ENCODE assay signal across 1 cellular context in genomic region chr1:160708821-160709220, GRCh38.
TF ChIP-seq lines count a peak whose summit lies in the region.

No MANE protein-coding gene starts in this region.

TF ChIP-seq in HepG2, 621 proteins besides CTCF, POLR2A, EP300 and RAD21 (continued from another document):
- TF ChIP-seq FOXK1 (CRISPR knock-in tag; IDR thresholded peaks at IDR 0.05; ENCODE audit: borderline replicate concordance, low read depth) (no peak), PBX2 (CRISPR knock-in tag; IDR thresholded peaks at IDR 0.05) (no peak), HNF4G (IDR thresholded peaks at IDR 0.05; ENCODE audit: borderline replicate concordance, low read depth, low read length) (no peak), HNF4G (CRISPR knock-in tag; IDR thresholded peaks at IDR 0.05; ENCODE audit: borderline replicate concordance, low read depth) (no peak), ZNF619 (CRISPR knock-in tag; IDR thresholded peaks at IDR 0.05) (no peak), PRDM10 (CRISPR knock-in tag; IDR thresholded peaks at IDR 0.05; ENCODE audit: low read depth) (no peak), NFATC3 (CRISPR knock-in tag; IDR thresholded peaks at IDR 0.05) (no peak), GATAD1 (CRISPR knock-in tag; IDR thresholded peaks at IDR 0.05) (no peak), POLR2AphosphoS2 (IDR thresholded peaks at IDR 0.05; ENCODE audit: low read depth, low read length) (no peak), HOXA7 (CRISPR knock-in tag; IDR thresholded peaks at IDR 0.05) (no peak)
- TF ChIP-seq, protein P1, sequence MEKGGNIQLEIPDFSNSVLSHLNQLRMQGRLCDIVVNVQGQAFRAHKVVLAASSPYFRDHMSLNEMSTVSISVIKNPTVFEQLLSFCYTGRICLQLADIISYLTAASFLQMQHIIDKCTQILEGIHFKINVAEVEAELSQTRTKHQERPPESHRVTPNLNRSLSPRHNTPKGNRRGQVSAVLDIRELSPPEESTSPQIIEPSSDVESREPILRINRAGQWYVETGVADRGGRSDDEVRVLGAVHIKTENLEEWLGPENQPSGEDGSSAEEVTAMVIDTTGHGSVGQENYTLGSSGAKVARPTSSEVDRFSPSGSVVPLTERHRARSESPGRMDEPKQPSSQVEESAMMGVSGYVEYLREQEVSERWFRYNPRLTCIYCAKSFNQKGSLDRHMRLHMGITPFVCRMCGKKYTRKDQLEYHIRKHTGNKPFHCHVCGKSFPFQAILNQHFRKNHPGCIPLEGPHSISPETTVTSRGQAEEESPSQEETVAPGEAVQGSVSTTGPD (CRISPR knock-in tag; IDR thresholded peaks at IDR 0.05): no peak
- TF ChIP-seq, protein P2, sequence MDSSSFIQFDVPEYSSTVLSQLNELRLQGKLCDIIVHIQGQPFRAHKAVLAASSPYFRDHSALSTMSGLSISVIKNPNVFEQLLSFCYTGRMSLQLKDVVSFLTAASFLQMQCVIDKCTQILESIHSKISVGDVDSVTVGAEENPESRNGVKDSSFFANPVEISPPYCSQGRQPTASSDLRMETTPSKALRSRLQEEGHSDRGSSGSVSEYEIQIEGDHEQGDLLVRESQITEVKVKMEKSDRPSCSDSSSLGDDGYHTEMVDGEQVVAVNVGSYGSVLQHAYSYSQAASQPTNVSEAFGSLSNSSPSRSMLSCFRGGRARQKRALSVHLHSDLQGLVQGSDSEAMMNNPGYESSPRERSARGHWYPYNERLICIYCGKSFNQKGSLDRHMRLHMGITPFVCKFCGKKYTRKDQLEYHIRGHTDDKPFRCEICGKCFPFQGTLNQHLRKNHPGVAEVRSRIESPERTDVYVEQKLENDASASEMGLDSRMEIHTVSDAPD (CRISPR knock-in tag; IDR thresholded peaks at IDR 0.05): no peak
- TF ChIP-seq, protein P3, sequence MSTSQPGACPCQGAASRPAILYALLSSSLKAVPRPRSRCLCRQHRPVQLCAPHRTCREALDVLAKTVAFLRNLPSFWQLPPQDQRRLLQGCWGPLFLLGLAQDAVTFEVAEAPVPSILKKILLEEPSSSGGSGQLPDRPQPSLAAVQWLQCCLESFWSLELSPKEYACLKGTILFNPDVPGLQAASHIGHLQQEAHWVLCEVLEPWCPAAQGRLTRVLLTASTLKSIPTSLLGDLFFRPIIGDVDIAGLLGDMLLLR (CRISPR knock-in tag; IDR thresholded peaks at IDR 0.05): no peak
